ENCODE assay signal across 14 cellular contexts in the genomic region with DNA sequence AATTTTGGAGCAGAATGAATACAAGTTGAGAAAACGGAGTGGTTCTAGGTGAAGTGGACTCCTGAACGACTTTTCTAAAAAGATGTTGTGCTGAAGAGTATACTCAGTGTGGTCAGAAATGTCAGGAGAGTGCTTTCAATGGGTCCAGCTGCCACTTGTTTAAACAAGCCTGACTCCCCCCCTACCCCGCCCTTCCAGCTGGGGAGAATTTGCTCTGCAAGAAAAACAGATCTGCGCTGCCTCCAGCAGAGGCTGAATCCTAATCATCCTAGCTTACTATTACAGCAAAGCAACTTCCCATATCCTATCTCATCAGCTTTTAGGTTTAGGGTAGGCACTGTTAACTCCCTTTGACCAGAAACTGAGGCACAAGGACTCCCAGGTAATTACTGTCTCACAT. TPM values are rescaled to one million over a fixed set of nuclear protein-coding genes. Genes with fewer than 3 reads are reported as not detected.
DNase-seq lines count a peak whose midpoint lies in the region; ATAC-seq, FAIRE-seq and TF ChIP-seq lines count a peak whose summit lies in the region.
"Had no signal": no experiment of that assay in that cellular context is flagged by ENCODE, and none has a peak within 500 bp of the region (broad histone marks: within the 10 kb centered on the region; RNA-seq: fewer than 3 reads in every experiment).

No MANE protein-coding gene starts in this region.

- H3K27ac ChIP-seq in Panc1 (ENCODE audit: low read length) = no peak overlapping the region
- peak overlapping the region; percentile 57 to 72 for H3K27ac ChIP-seq in kidney (ENCODE audit: low read depth in 2 of 2, low read length in 2 of 2)
- H3K27ac ChIP-seq: heart right ventricle, RWPE1 had no signal

- no peak for FAIRE-seq in kidney (lab: Jason Lieb, UNC)
- FAIRE-seq: small intestine had no signal

- H3K4me3 ChIP-seq in MG63 (no peak overlapping the region), Panc1 (ENCODE audit: low read depth in 2 of 2, low read length in 2 of 2) (peak overlapping the region in 1 of 2 experiments; percentile 37; a peak in 2 of 4 replicates), kidney (ENCODE audit: low read length in 2 of 2) (peak overlapping the region in 1 of 2 donors; percentile 29)
- H3K4me3 ChIP-seq: heart right ventricle had no signal

- in situ Hi-C loops in Panc1 (cut with HindIII; ENCODE audit: low pct_unique_long_range_greater_than_20kb, low sequenced_read_pairs) = no loop called here

- peak overlapping the region in 1 of 2 donors; percentile 15 for H3K9ac ChIP-seq in kidney (ENCODE audit: low read length in 2 of 2)

- H3K4me1 ChIP-seq in Panc1 (ENCODE audit: control insufficient read depth, insufficient read depth, low read length) = no peaks in the 10 kb centered on the region
- no peaks in the 10 kb centered on the region for H3K4me1 ChIP-seq in kidney (ENCODE audit: control insufficient read depth in 1 of 2, insufficient read depth in 1 of 2, low read depth in 1 of 2, low read length in 2 of 2)

- TF ChIP-seq CTCF in Panc1 (IDR thresholded peaks at IDR 0.05) (no peak), kidney (IDR thresholded peaks at IDR 0.05; ENCODE audit: borderline replicate concordance, extremely low read depth, insufficient read depth) (no peak)

- POLR2A ChIA-PET in Panc1 (lab: Charles Lee) = no interaction called here

- ATAC-seq in Panc1 = peak; percentile 44; the same call in 1 of the 2 replicates
- ATAC-seq in HG03045 (IDR thresholded peaks at IDR 0.05; ENCODE audit: unreplicated experiment) = no peak
- ATAC-seq in GM21717 (IDR thresholded peaks at IDR 0.05; ENCODE audit: unreplicated experiment) = no peak
- ATAC-seq in HG03460 (IDR thresholded peaks at IDR 0.05; ENCODE audit: unreplicated experiment) = no peak
- ATAC-seq: heart right ventricle had no signal

- BruUV-seq in Panc1 (replicated peaks; lab: Mats Ljungman, UMichigan) = no TSS peak

- H3K27me3 ChIP-seq in MG63 = no peaks in the 10 kb centered on the region
- H3K27me3 ChIP-seq in Panc1 (ENCODE audit: control insufficient read depth, insufficient read depth, low read length) = no peaks in the 10 kb centered on the region

- DNase-seq in DMS 273 (lab: John Stamatoyannopoulos, UW; ENCODE audit: unreplicated experiment) (peak; percentile 82), MG63 (peak; percentile 2), Panc1 (ENCODE audit: low read depth, low spot score) (no peak), kidney (no peak), cardiac septum (ENCODE audit: low spot score) (no peak)
- DNase-seq: activated CD4-positive, alpha-beta T cell treated with anti-CD3 and anti-CD28 coated beads, Interleukin-2, amount 10 ng/mL, durations not matched to agents 24 days and 14 days; activated naive CD4-positive, alpha-beta T cell treated with anti-CD3 and anti-CD28 coated beads, Interleukin-2, amount 50 U/mL, for 16 hours; heart right ventricle; small intestine; stimulated activated CD8-positive, alpha-beta memory T cell treated with anti-CD3 and anti-CD28 coated beads, Interleukin-4, amount 100 ng/mL, for 48 hours had no signal

- CTCF ChIA-PET in Panc1 (lab: Charles Lee) = interaction anchor here (0.6 kb wide), 1 partner anchor 22 kb away, joined by 3 read pairs; no protein-coding TSS in a partner anchor

- H3K36me3 ChIP-seq in MG63 (no peaks in the 10 kb centered on the region), Panc1 (ENCODE audit: control insufficient read depth, insufficient read depth, low read length) (no peaks in the 10 kb centered on the region), kidney (ENCODE audit: control insufficient read depth in 1 of 2, insufficient read depth in 2 of 2, low read length in 2 of 2) (no peaks in the 10 kb centered on the region)
- H3K36me3 ChIP-seq: heart right ventricle had no signal

- H3K9me3 ChIP-seq in MG63 (no peaks in the 10 kb centered on the region), Panc1 (ENCODE audit: control insufficient read depth, insufficient read depth, low read depth, low read length) (no peaks in the 10 kb centered on the region), kidney (ENCODE audit: control insufficient read depth in 1 of 2, low read length in 2 of 2) (no peaks in the 10 kb centered on the region)

- intact Hi-C loops in Panc1 (cut with micrococcal nuclease; ENCODE audit: unreplicated experiment) = no loop called here
- intact Hi-C loops in kidney (cut with DNase I) = no loop called here
- intact Hi-C loops in cardiac septum (cut with DNase I) = no loop called here

RNA-seq across cellular contexts. Expression of gene MAP3K15, which starts 1.9 kb away (rescaled TPM):
- total RNA-seq in MG63 (2014; rRNA removed; shearing (Covaris generic); ENCODE audit: low replicate concordance) = 0.53 and 2.1 TPM in 2 replicates
- total RNA-seq in Panc1 (2021; ENCODE audit: unreplicated experiment) (4.9 TPM), kidney (3.7 TPM), cardiac septum (not detected)
- 3.5 TPM for polyA plus RNA-seq in Panc1 (2012; ENCODE audit: insufficient read length)
- polyA plus RNA-seq in kidney (ENCODE audit: insufficient read depth, low read depth, low replicate concordance) = 5.0 TPM

Comparison
In these comparisons a context has a peak if more than half of its experiments do, and no peak if none do; other contexts are left out.
1. DNase-seq: peak in DMS 273 (single experiment) and MG63 (single experiment); none in Panc1 (single experiment), kidney (single experiment) and cardiac septum (single experiment).